ENCODE assay signal across 11 cellular contexts in the genomic region with DNA sequence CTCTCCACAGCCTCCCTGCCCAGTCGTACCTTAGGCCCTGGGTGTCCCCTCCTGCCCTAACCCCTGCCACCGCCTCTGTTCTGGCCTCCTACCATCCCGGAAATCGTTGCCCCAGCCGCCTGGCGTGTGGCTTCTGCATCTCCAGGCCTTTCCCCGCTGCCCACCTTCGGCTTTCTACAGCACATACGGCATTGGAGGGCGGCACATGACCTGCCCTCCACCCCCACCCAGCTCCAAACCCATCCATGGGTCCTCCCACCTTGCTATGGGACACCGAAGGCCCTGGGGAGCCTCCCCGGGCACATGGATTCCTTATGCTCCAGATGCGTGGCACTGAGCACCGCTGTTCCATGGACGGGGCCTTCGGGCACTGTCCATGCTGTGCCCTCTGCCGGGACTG. TPM values are rescaled to one million over a fixed set of nuclear protein-coding genes. Genes with fewer than 3 reads are reported as not detected.
DNase-seq lines count a peak whose midpoint lies in the region; ATAC-seq, FAIRE-seq and TF ChIP-seq lines count a peak whose summit lies in the region.
"Had no signal": no experiment of that assay in that cellular context is flagged by ENCODE, and none has a peak within 500 bp of the region (broad histone marks: within the 10 kb centered on the region; RNA-seq: fewer than 3 reads in every experiment).

No MANE protein-coding gene starts in this region.

- peaks cover 40% of the 10 kb centered on the region for H3K27me3 Mint-ChIP-seq in activated CD4-positive, alpha-beta T cell treated with anti-CD3 and anti-CD28 coated beads, Interleukin-2, amount 10 ng/mL, durations not matched to agents 24 days and 14 days
- peaks cover 77% of the 10 kb centered on the region for H3K27me3 Mint-ChIP-seq in central memory CD8-positive, alpha-beta T cell

- H3K9ac ChIP-seq in mucosa of stomach (ENCODE audit: low read length): peak overlapping the region; percentile 62

- H3K4me1 ChIP-seq in mucosa of stomach (ENCODE audit: control insufficient read depth, insufficient read depth, low read length) (no peaks in the 10 kb centered on the region), testis (no peaks in the 10 kb centered on the region), small intestine (ENCODE audit: control insufficient read depth in 2 of 2, insufficient read depth in 1 of 2, low read depth in 1 of 2, low read length in 1 of 2) (no peaks in the 10 kb centered on the region)
- H3K4me1 ChIP-seq: HAP-1 had no signal

- H3K4me3 Mint-ChIP-seq in activated CD4-positive, alpha-beta T cell treated with anti-CD3 and anti-CD28 coated beads, Interleukin-2, amount 10 ng/mL, durations not matched to agents 24 days and 14 days: peak overlapping the region; percentile 31
- peak overlapping the region; percentile 38 for H3K4me3 Mint-ChIP-seq in central memory CD8-positive, alpha-beta T cell

- H3K9me3 ChIP-seq in mucosa of stomach (ENCODE audit: control insufficient read depth, low read length) (no peaks in the 10 kb centered on the region), testis (no peaks in the 10 kb centered on the region), small intestine (ENCODE audit: control insufficient read depth, low read depth) (no peaks in the 10 kb centered on the region)
- H3K9me3 ChIP-seq: HAP-1 had no signal

- DNase-seq in activated CD4-positive, alpha-beta T cell treated with anti-CD3 and anti-CD28 coated beads, Interleukin-2, amount 10 ng/mL, durations not matched to agents 24 days and 14 days: no peak
- DNase-seq in activated CD4-positive, alpha-beta T cell treated with anti-CD3 and anti-CD28 coated beads for 4 hours: no peak
- DNase-seq in central memory CD8-positive, alpha-beta T cell (ENCODE audit: low spot score in 2 of 2): no peak
- DNase-seq in testis (no peak), amygdala (lab: John Stamatoyannopoulos, UW) (no peak), small intestine (no peak)
- DNase-seq: NCI-H510A treated with DMSO at 0.1 percent for 48 hours had no signal

- H3K27ac ChIP-seq in testis (no peak overlapping the region), small intestine (ENCODE audit: low read depth in 1 of 2, low read length in 1 of 2) (peak overlapping the region in 1 of 2 donors; percentile 17)

- no peak for TF ChIP-seq CTCF in testis (IDR thresholded peaks at IDR 0.05)

- FAIRE-seq in small intestine (lab: Jason Lieb, UNC): no peak
- FAIRE-seq: bronchial epithelial cell had no signal

- H3K4me1 Mint-ChIP-seq in activated CD4-positive, alpha-beta T cell treated with anti-CD3 and anti-CD28 coated beads, Interleukin-2, amount 10 ng/mL, durations not matched to agents 24 days and 14 days: peaks cover 2% of the 10 kb centered on the region
- peaks cover 5% of the 10 kb centered on the region for H3K4me1 Mint-ChIP-seq in central memory CD8-positive, alpha-beta T cell

- intact Hi-C loops in activated CD4-positive, alpha-beta T cell treated with anti-CD3 and anti-CD28 coated beads, Interleukin-2, amount 10 ng/mL, durations not matched to agents 24 days and 14 days (cut with micrococcal nuclease): no loop called here
- intact Hi-C loops in testis (cut with DNase I; ENCODE audit: low total_unique reads): no loop called here

- no peaks in the 10 kb centered on the region for H3K36me3 Mint-ChIP-seq in activated CD4-positive, alpha-beta T cell treated with anti-CD3 and anti-CD28 coated beads, Interleukin-2, amount 10 ng/mL, durations not matched to agents 24 days and 14 days (ENCODE audit: low read depth)
- no peaks in the 10 kb centered on the region for H3K36me3 Mint-ChIP-seq in central memory CD8-positive, alpha-beta T cell (ENCODE audit: insufficient read depth)

- H3K27me3 ChIP-seq in mucosa of stomach (ENCODE audit: control insufficient read depth, insufficient read depth, low read length) (no peaks in the 10 kb centered on the region), testis (no peaks in the 10 kb centered on the region), small intestine (ENCODE audit: control insufficient read depth in 2 of 2, insufficient read depth in 2 of 2, low read length in 2 of 2) (peaks cover 0 to 3% of the 10 kb centered on the region in 2 donors)

- H3K4me3 ChIP-seq in mucosa of stomach (ENCODE audit: low read length) (no peak overlapping the region), testis (peak overlapping the region; percentile 49 to 54), small intestine (ENCODE audit: low read depth in 1 of 2, low read length in 2 of 2) (peak overlapping the region in 1 of 2 donors; percentile 52)
- H3K4me3 ChIP-seq: HAP-1 had no signal

- 69 to 74% methylated on average over 12 to 17 of the region's 17 CpGs for WGBS in testis, 2 donors
- 75 to 82% (median 78%) methylated on average over 16 to 17 of the region's 17 CpGs for WGBS in small intestine, 3 donors

- H3K36me3 ChIP-seq in mucosa of stomach (ENCODE audit: control insufficient read depth, insufficient read depth, low read length) (no peaks in the 10 kb centered on the region), testis (ENCODE audit: low read depth, missing control alignments) (no peaks in the 10 kb centered on the region), small intestine (ENCODE audit: control insufficient read depth in 2 of 2, insufficient read depth in 2 of 2, low read length in 2 of 2) (no peaks in the 10 kb centered on the region)
- H3K36me3 ChIP-seq: HAP-1 had no signal

- H3K27ac Mint-ChIP-seq in activated CD4-positive, alpha-beta T cell treated with anti-CD3 and anti-CD28 coated beads, Interleukin-2, amount 10 ng/mL, durations not matched to agents 24 days and 14 days: no peak overlapping the region
- no peak overlapping the region for H3K27ac Mint-ChIP-seq in central memory CD8-positive, alpha-beta T cell (ENCODE audit: low read depth)

- ATAC-seq in central memory CD8-positive, alpha-beta T cell (replicated peaks; ENCODE audit: extremely low read depth, poor library complexity, severe bottlenecking): no peak
- no peak for ATAC-seq in GM18505 (IDR thresholded peaks at IDR 0.05; ENCODE audit: unreplicated experiment)

- TF ChIP-seq POLR2A in testis (IDR thresholded peaks at IDR 0.05) (no peak), GM18505 (IDR thresholded peaks at IDR 0.05; ENCODE audit: borderline replicate concordance, extremely low read depth, insufficient read depth, insufficient read length) (no peak)

- H3K9me3 Mint-ChIP-seq in activated CD4-positive, alpha-beta T cell treated with anti-CD3 and anti-CD28 coated beads, Interleukin-2, amount 10 ng/mL, durations not matched to agents 24 days and 14 days: no peaks in the 10 kb centered on the region
- H3K9me3 Mint-ChIP-seq in central memory CD8-positive, alpha-beta T cell: no peaks in the 10 kb centered on the region

RNA-seq across cellular contexts. Expression of gene FGF18, which starts 32.0 kb away (rescaled TPM):
- total RNA-seq in activated CD4-positive, alpha-beta T cell treated with anti-CD3 and anti-CD28 coated beads, Interleukin-2, amount 10 ng/mL, durations not matched to agents 24 days and 14 days: 0.17 and 0.33 TPM in 2 replicates
- total RNA-seq in testis: under 1 TPM; 0.68 to 0.79 TPM
- polyA plus RNA-seq in testis (ENCODE audit: insufficient read depth, low read depth, low replicate concordance) (1.6 TPM), small intestine (1 to 10 TPM in 1 of 3 donors, under 1 TPM in 2; 0.54 to 2.0 (median 0.67) TPM)
- total RNA-seq: bronchial epithelial cell had no signal
